22 cellular contexts compared by ENCODE assay signal in genomic region chr19:13005861-13006370, GRCh38. TPM values are rescaled to one million over a fixed set of nuclear protein-coding genes. Genes with fewer than 3 reads are reported as not detected.
DNase-seq lines count a peak whose midpoint lies in the region; ATAC-seq and TF ChIP-seq lines count a peak whose summit lies in the region.
"Had no signal": no experiment of that assay in that cellular context is flagged by ENCODE, and none has a peak within 500 bp of the region (broad histone marks: within the 10 kb centered on the region; RNA-seq: fewer than 3 reads in every experiment).

No MANE protein-coding gene starts in this region.

- no peaks in the 10 kb centered on the region for H4K20me1 ChIP-seq in GM23248 (ENCODE audit: insufficient read depth)

- H3K4me3 ChIP-seq in GM23248 (no peak overlapping the region), left lung (no peak overlapping the region), SJCRH30 (no peak overlapping the region)
- H3K4me3 ChIP-seq: Peyer's patch had no signal

- H3K79me2 ChIP-seq in GM23248 (ENCODE audit: insufficient read depth): peaks cover 100% of the 10 kb centered on the region

- H3K9me3 ChIP-seq in GM23248 (ENCODE audit: low read depth) (no peaks in the 10 kb centered on the region), left lung (no peaks in the 10 kb centered on the region), SJCRH30 (replicated peaks) (no peaks in the 10 kb centered on the region)

- H2AFZ ChIP-seq in GM23248: no peak overlapping the region

- in situ Hi-C loops in GM23248 (cut with MboI): no loop called here

- intact Hi-C loops in left lung (cut with DNase I): no loop called here

- peaks cover 39% of the 10 kb centered on the region for H3K4me1 ChIP-seq in GM23248 (ENCODE audit: insufficient read depth)
- peaks cover 67 to 71% of the 10 kb centered on the region in 2 donors for H3K4me1 ChIP-seq in left lung
- H3K4me1 ChIP-seq in SJCRH30: no peaks in the 10 kb centered on the region

- DNase-seq in GM23248: peak; percentile 26
- peak in 1 of 2 donors; percentile 50 for DNase-seq in left lung
- no peak for DNase-seq in SJCRH30
- no peak for DNase-seq in NCI-H446 treated with DMSO at 0.1 percent for 48 hours (lab: John Stamatoyannopoulos, UW)
- no peak for DNase-seq in middle frontal gyrus (ENCODE audit: extremely low spot score, low spot score)
- DNase-seq: activated CD4-positive, alpha-beta T cell treated with anti-CD3 and anti-CD28 coated beads for 48 hours; activated effector memory CD4-positive, alpha-beta T cell treated with Interleukin-2 at 50 U/mL for 16 hours; AML-193; effector CD8-positive, alpha-beta T cell; HCEC 1CT; KBM-7; kidney glomerular epithelial cell; midbrain; NCI-H1048; NCI-H2107; NCI-H82; Peyer's patch; SW 1271 had no signal

- H3K9ac ChIP-seq in GM23248: no peak overlapping the region; the same call in 1 of the 2 replicates

- TF ChIP-seq CTCF in VCaP (conservative IDR thresholded peaks at IDR 0.05) (no peak), left lung (IDR thresholded peaks at IDR 0.05) (no peak)

- H3K27me3 ChIP-seq in GM23248 (replicated peaks; ENCODE audit: insufficient read depth) (no peaks in the 10 kb centered on the region), left lung (peaks cover 0 to 20% of the 10 kb centered on the region in 2 donors), SJCRH30 (no peaks in the 10 kb centered on the region)
- H3K27me3 ChIP-seq: Peyer's patch had no signal

- no peaks in the 10 kb centered on the region; the same call in 1 of the 2 replicates for H3F3A ChIP-seq in GM23248 (ENCODE audit: insufficient read depth)

- no peaks in the 10 kb centered on the region for H3K9me2 ChIP-seq in GM23248 (ENCODE audit: insufficient read depth)

- H3K36me3 ChIP-seq in GM23248 (ENCODE audit: low read depth): no peaks in the 10 kb centered on the region
- no peaks in the 10 kb centered on the region for H3K36me3 ChIP-seq in left lung
- H3K36me3 ChIP-seq in SJCRH30: no peaks in the 10 kb centered on the region
- H3K36me3 ChIP-seq: Peyer's patch had no signal

- 51 to 62% methylated on average over 11 to 12 of the region's 12 CpGs for WGBS in GM23248 (ENCODE audit: low coverage in 1 of 2, low lambda C conversion rate in 2 of 2, missing lambda C conversion rate in 2 of 2), 2 experiments

- ATAC-seq in left lung (peak; percentile 8), HG03520 (IDR thresholded peaks at IDR 0.05; ENCODE audit: unreplicated experiment) (no peak)

- no peak overlapping the region for H3K27ac ChIP-seq in GM23248
- peak overlapping the region; percentile 100 for H3K27ac ChIP-seq in VCaP
- H3K27ac ChIP-seq in left lung: peak overlapping the region; percentile 13 to 77
- H3K27ac ChIP-seq in temporal lobe (ENCODE audit: low read depth, low read length): peak overlapping the region; percentile 86
- no peak overlapping the region for H3K27ac ChIP-seq in SJCRH30

- H3K4me2 ChIP-seq in GM23248 (ENCODE audit: unreplicated experiment): no peak overlapping the region

RNA-seq across cellular contexts. Expression of gene NFIX, which starts 10.6 kb away (rescaled TPM):
- total RNA-seq in GM23248 (2014; rRNA removed; shearing (Covaris generic)): 71.0 and 81.4 TPM in 2 replicates
- polyA plus RNA-seq in GM23248 (2016; fragmentation: Nextera tagmentation; extraction: Ambion mirVana): 59.2 and 60.8 TPM in 2 replicates
- total RNA-seq in left lung (100 to 1,000 TPM; 166 to 237 TPM), temporal lobe (185 TPM)
- total RNA-seq in SJCRH30 (2014; rRNA removed; shearing (Covaris generic)): 20.2 and 22.4 TPM in 2 replicates

RNA-seq across cellular contexts. Expression of gene DAND5, which starts 36.5 kb away (rescaled TPM):
- total RNA-seq in GM23248 (2014; rRNA removed; shearing (Covaris generic)): not detected in 2 replicates
- polyA plus RNA-seq in GM23248 (2016; fragmentation: Nextera tagmentation; extraction: Ambion mirVana): not detected in 2 replicates
- under 1 TPM in 1 of 2 donors, not detected in 1; 0.13 TPM for total RNA-seq in left lung
- total RNA-seq in temporal lobe: not detected
- total RNA-seq in SJCRH30 (2014; rRNA removed; shearing (Covaris generic)): not detected in 2 replicates
- total RNA-seq: neural crest cell had no signal

RNA-seq across cellular contexts. Expression of gene GADD45GIP1, which starts 48.9 kb away (rescaled TPM):
- total RNA-seq in GM23248 (2014; rRNA removed; shearing (Covaris generic)): 41.6 and 48.4 TPM in 2 replicates
- polyA plus RNA-seq in GM23248 (2016; fragmentation: Nextera tagmentation; extraction: Ambion mirVana): 132 and 136 TPM in 2 replicates
- total RNA-seq in left lung: 10 to 100 TPM; 14.7 to 20.5 TPM
- 13.5 TPM for total RNA-seq in temporal lobe
- 59.9 and 71.5 TPM in 2 replicates for total RNA-seq in SJCRH30 (2014; rRNA removed; shearing (Covaris generic))

Comparison
In these comparisons a context has a peak if more than half of its experiments do, and no peak if none do; other contexts are left out.
1. H3K27ac ChIP-seq: peak in VCaP (single experiment), left lung (2 of 2) and temporal lobe (single experiment); none in GM23248 (single experiment) and SJCRH30 (single experiment).